Comparison of ENCODE assay signal across 15 cellular contexts in genomic region chr11:74543991-74544390, GRCh38. TPM values are rescaled to one million over a fixed set of nuclear protein-coding genes. Genes with fewer than 3 reads are reported as not detected.
A peak's percentile ranks its signal among the peaks of the same experiment; 100 is the strongest.
DNase-seq lines count a peak whose midpoint lies in the region; ATAC-seq, FAIRE-seq and TF ChIP-seq lines count a peak whose summit lies in the region.
"Had no signal": no experiment of that assay in that cellular context is flagged by ENCODE, and none has a peak within 500 bp of the region (broad histone marks: within the 10 kb centered on the region; RNA-seq: fewer than 3 reads in every experiment).

No MANE protein-coding gene starts in this region.

- no peak for FAIRE-seq in pancreas (lab: Jason Lieb, UNC)

- WGBS in pancreas, 2 donors, result 72 to 73% methylated on average over 2 of the region's 2 CpGs

- no peak for TF ChIP-seq CTCF in HEK293 (tag by site-specific recombination; IDR thresholded peaks at IDR 0.05)
- TF ChIP-seq CTCF in pancreas (IDR thresholded peaks at IDR 0.05), result no peak

- no peaks in the 10 kb centered on the region for H3K9me3 ChIP-seq in HEK293 (ENCODE audit: control insufficient read depth, insufficient read depth, low read depth, low read length)
- H3K9me3 ChIP-seq in pancreas, result no peaks in the 10 kb centered on the region
- H3K9me3 ChIP-seq: right atrium auricular region had no signal

- no peaks in the 10 kb centered on the region for H3K36me3 ChIP-seq in HEK293 (ENCODE audit: control insufficient read depth in 2 of 2, insufficient read depth in 1 of 2, low read length in 2 of 2)
- no peaks in the 10 kb centered on the region for H3K36me3 ChIP-seq in pancreas
- H3K36me3 ChIP-seq: right atrium auricular region, upper lobe of left lung had no signal

- H3K4me3 ChIP-seq in HEK293 (ENCODE audit: low read depth, low read length) (no peak overlapping the region), pancreas (no peak overlapping the region)
- H3K4me3 ChIP-seq: right atrium auricular region, upper lobe of left lung had no signal

- intact Hi-C loops in pancreas (cut with DNase I), result no loop called here

- POLR2A ChIA-PET in HEK293 (lab: Yijun Ruan, JAX), result no interaction called here

- no peaks in the 10 kb centered on the region for H3K4me1 ChIP-seq in HEK293 (ENCODE audit: control insufficient read depth, insufficient read depth, low read length)
- H3K4me1 ChIP-seq in pancreas, result no peaks in the 10 kb centered on the region
- H3K4me1 ChIP-seq: right atrium auricular region, upper lobe of left lung had no signal

- H3K27ac ChIP-seq in HEK293 (ENCODE audit: extremely low read depth, low read depth, low read length) (no peak overlapping the region), pancreas (no peak overlapping the region)
- H3K27ac ChIP-seq: right atrium auricular region, upper lobe of left lung had no signal

- peak; percentile 57 for DNase-seq in NCI-H510A (lab: John Stamatoyannopoulos, UW)
- no peak for DNase-seq in NCI-H510A treated with DMSO at 0.1 percent for 48 hours (lab: John Stamatoyannopoulos, UW)
- DNase-seq in RPMI8226, result peak; percentile 88
- DNase-seq in pancreas, result peak in 5 of 6 donors; percentile 64 to 93 (median 76)
- DNase-seq in dermis blood vessel endothelial cell, result no peak
- DNase-seq: activated B cell treated with CpG ODN at 0.5 μM for 24 hours; amniotic stem cell; CD4-positive, alpha-beta memory T cell; stimulated activated naive CD4-positive, alpha-beta T cell treated with Interleukin-2 at 50 U/mL for 16 hours; T-helper 17 cell had no signal

- ATAC-seq in pancreas (peak; percentile 47 to 93 (median 88)), HG03025 (IDR thresholded peaks at IDR 0.05; ENCODE audit: low FRiP score, unreplicated experiment) (no peak), HG02571 (IDR thresholded peaks at IDR 0.05; ENCODE audit: unreplicated experiment) (no peak)
- ATAC-seq: T-helper 17 cell had no signal

- CTCF ChIA-PET in HEK293 (lab: Yijun Ruan, JAX), result no interaction called here

- no peaks in the 10 kb centered on the region for H3K27me3 ChIP-seq in pancreas
- H3K27me3 ChIP-seq: right atrium auricular region, upper lobe of left lung had no signal

TF ChIP-seq in HEK293, 187 proteins besides CTCF, POLR2A, EP300 and RAD21:
- TF ChIP-seq ZNF549 (tag by site-specific recombination; IDR thresholded peaks at IDR 0.05) (peak; percentile 64), ZNF585B (tag by site-specific recombination; IDR thresholded peaks at IDR 0.05) (peak; percentile 63), TRIM28 (IDR thresholded peaks at IDR 0.05; ENCODE audit: borderline replicate concordance, low read length) (peak; percentile 91; the same call in 1 of the 2 replicates), ZNF626 (tag by site-specific recombination; IDR thresholded peaks at IDR 0.05) (0 out of 2 replicates have a peak, but pooled peaks have one; percentile 35), ZNF2 (tag by site-specific recombination; IDR thresholded peaks at IDR 0.05) (no peak), SETDB1 (IDR thresholded peaks at IDR 0.05; ENCODE audit: insufficient read length, low read length) (peak; percentile 77)
TF ChIP-seq in HEK293: peak in this region for 5.

RNA-seq across cellular contexts. Expression of gene POLD3, which starts 48.4 kb away (rescaled TPM):
- 10 to 100 TPM in 3 of 6 donors, 1 to 10 TPM in 3; 7.9 to 14.0 (median 10.2) TPM for total RNA-seq in pancreas
- polyA plus RNA-seq in pancreas, result 1 to 10 TPM; 7.2 to 8.6 TPM
- total RNA-seq in dermis blood vessel endothelial cell, result 13.8 and 19.9 TPM in 2 replicates

RNA-seq across cellular contexts. Expression of gene LIPT2, which starts 50.5 kb away (rescaled TPM):
- total RNA-seq in pancreas (1 to 10 TPM in 5 of 6 donors, under 1 TPM in 1; 0.71 to 4.1 (median 2.2) TPM), dermis blood vessel endothelial cell (3.0 and 3.6 TPM in 2 replicates)
- 1 to 10 TPM; 1.3 to 1.6 TPM for polyA plus RNA-seq in pancreas

Comparison
In these comparisons a context has a peak if more than half of its experiments do, and no peak if none do; other contexts are left out.
1. DNase-seq: peak in NCI-H510A (single experiment), RPMI8226 (single experiment) and pancreas (5 of 6); none in NCI-H510A treated with DMSO at 0.1 percent for 48 hours (single experiment) and dermis blood vessel endothelial cell (single experiment).
2. ATAC-seq: peak in pancreas (4 of 4); none in HG03025 (single experiment) and HG02571 (single experiment).